1 cellular context compared by ENCODE assay signal in the genomic region with DNA sequence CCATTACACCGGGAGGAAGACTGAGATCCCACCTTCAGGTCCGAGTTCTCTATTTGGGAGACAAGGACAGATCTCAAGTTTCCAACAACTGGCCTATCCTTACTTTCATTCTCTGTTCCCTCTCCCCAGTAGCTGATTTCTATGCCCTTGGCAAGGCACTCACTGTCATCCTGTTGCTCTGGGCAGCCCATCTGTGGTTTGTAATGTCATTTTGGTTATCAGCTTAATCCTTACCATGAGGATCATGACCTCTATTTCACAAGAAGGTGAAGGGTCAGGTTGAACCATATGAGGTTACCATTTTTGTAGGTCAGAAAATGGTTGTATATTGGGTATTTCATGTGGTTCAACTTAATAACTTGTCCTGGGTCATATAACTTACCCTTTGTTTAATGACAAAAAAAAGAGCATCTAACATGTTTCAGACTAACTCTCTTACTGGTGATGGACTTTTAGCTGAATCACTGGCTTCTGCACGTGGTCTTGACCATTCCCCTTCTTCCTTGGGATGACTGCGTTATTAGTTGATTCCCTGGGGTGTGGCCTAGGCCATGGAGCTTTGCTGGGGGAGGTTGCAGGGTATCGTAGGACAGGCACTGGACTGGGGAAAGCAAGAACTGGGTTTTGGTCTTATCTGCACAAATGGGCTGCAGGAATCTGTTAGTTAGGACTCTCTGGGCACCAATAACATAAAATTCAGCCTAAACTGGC.
TF ChIP-seq lines count a peak whose summit lies in the region.

No MANE protein-coding gene starts in this region.

TF ChIP-seq in GM23338, 12 proteins besides CTCF, POLR2A, EP300 and RAD21 (continued from another document):
- TF ChIP-seq, protein P1, sequence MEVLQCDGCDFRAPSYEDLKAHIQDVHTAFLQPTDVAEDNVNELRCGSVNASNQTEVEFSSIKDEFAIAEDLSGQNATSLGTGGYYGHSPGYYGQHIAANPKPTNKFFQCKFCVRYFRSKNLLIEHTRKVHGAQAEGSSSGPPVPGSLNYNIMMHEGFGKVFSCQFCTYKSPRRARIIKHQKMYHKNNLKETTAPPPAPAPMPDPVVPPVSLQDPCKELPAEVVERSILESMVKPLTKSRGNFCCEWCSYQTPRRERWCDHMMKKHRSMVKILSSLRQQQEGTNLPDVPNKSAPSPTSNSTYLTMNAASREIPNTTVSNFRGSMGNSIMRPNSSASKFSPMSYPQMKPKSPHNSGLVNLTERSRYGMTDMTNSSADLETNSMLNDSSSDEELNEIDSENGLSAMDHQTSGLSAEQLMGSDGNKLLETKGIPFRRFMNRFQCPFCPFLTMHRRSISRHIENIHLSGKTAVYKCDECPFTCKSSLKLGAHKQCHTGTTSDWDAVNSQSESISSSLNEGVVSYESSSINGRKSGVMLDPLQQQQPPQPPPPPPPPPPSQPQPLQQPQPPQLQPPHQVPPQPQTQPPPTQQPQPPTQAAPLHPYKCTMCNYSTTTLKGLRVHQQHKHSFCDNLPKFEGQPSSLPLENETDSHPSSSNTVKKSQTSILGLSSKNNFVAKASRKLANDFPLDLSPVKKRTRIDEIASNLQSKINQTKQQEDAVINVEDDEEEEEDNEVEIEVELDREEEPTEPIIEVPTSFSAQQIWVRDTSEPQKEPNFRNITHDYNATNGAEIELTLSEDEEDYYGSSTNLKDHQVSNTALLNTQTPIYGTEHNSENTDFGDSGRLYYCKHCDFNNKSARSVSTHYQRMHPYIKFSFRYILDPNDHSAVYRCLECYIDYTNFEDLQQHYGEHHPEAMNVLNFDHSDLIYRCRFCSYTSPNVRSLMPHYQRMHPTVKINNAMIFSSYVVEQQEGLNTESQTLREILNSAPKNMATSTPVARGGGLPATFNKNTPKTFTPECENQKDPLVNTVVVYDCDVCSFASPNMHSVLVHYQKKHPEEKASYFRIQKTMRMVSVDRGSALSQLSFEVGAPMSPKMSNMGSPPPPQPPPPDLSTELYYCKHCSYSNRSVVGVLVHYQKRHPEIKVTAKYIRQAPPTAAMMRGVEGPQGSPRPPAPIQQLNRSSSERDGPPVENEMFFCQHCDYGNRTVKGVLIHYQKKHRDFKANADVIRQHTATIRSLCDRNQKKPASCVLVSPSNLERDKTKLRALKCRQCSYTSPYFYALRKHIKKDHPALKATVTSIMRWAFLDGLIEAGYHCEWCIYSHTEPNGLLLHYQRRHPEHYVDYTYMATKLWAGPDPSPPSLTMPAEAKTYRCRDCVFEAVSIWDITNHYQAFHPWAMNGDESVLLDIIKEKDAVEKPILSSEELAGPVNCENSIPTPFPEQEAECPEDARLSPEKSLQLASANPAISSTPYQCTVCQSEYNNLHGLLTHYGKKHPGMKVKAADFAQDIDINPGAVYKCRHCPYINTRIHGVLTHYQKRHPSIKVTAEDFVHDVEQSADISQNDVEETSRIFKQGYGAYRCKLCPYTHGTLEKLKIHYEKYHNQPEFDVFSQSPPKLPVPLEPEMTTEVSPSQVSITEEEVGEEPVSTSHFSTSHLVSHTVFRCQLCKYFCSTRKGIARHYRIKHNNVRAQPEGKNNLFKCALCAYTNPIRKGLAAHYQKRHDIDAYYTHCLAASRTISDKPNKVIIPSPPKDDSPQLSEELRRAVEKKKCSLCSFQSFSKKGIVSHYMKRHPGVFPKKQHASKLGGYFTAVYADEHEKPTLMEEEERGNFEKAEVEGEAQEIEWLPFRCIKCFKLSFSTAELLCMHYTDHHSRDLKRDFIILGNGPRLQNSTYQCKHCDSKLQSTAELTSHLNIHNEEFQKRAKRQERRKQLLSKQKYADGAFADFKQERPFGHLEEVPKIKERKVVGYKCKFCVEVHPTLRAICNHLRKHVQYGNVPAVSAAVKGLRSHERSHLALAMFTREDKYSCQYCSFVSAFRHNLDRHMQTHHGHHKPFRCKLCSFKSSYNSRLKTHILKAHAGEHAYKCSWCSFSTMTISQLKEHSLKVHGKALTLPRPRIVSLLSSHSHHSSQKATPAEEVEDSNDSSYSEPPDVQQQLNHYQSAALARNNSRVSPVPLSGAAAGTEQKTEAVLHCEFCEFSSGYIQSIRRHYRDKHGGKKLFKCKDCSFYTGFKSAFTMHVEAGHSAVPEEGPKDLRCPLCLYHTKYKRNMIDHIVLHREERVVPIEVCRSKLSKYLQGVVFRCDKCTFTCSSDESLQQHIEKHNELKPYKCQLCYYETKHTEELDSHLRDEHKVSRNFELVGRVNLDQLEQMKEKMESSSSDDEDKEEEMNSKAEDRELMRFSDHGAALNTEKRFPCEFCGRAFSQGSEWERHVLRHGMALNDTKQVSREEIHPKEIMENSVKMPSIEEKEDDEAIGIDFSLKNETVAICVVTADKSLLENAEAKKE (CRISPR knock-in tag; IDR thresholded peaks at IDR 0.05) = no peak
- TF ChIP-seq STAT1 (IDR thresholded peaks at IDR 0.05; ENCODE audit: unreplicated experiment) (no peak), POLR2AphosphoS5 (IDR thresholded peaks at IDR 0.05; ENCODE audit: low read depth) (no peak), EZH2 (IDR thresholded peaks at IDR 0.05; ENCODE audit: low read depth, unreplicated experiment) (no peak)
- TF ChIP-seq, protein P2, sequence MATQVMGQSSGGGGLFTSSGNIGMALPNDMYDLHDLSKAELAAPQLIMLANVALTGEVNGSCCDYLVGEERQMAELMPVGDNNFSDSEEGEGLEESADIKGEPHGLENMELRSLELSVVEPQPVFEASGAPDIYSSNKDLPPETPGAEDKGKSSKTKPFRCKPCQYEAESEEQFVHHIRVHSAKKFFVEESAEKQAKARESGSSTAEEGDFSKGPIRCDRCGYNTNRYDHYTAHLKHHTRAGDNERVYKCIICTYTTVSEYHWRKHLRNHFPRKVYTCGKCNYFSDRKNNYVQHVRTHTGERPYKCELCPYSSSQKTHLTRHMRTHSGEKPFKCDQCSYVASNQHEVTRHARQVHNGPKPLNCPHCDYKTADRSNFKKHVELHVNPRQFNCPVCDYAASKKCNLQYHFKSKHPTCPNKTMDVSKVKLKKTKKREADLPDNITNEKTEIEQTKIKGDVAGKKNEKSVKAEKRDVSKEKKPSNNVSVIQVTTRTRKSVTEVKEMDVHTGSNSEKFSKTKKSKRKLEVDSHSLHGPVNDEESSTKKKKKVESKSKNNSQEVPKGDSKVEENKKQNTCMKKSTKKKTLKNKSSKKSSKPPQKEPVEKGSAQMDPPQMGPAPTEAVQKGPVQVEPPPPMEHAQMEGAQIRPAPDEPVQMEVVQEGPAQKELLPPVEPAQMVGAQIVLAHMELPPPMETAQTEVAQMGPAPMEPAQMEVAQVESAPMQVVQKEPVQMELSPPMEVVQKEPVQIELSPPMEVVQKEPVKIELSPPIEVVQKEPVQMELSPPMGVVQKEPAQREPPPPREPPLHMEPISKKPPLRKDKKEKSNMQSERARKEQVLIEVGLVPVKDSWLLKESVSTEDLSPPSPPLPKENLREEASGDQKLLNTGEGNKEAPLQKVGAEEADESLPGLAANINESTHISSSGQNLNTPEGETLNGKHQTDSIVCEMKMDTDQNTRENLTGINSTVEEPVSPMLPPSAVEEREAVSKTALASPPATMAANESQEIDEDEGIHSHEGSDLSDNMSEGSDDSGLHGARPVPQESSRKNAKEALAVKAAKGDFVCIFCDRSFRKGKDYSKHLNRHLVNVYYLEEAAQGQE (IDR thresholded peaks at IDR 0.05; ENCODE audit: unreplicated experiment) = no peak
TF ChIP-seq in GM23338: peak in this region for 0.
